30 cellular contexts compared by ENCODE assay signal in genomic region chr18:38481576-38481975, GRCh38.
A peak's percentile ranks its signal among the peaks of the same experiment; 100 is the strongest.
DNase-seq lines count a peak whose midpoint lies in the region; ATAC-seq and TF ChIP-seq lines count a peak whose summit lies in the region.
"Had no signal": no experiment of that assay in that cellular context is flagged by ENCODE, and none has a peak within 500 bp of the region (broad histone marks: within the 10 kb centered on the region; RNA-seq: fewer than 3 reads in every experiment).

No MANE protein-coding gene starts in this region.

- TF ChIP-seq CTCF in dorsolateral prefrontal cortex (IDR thresholded peaks at IDR 0.05 in 54 of 56, conservative IDR thresholded peaks at IDR 0.05 in 2 of 56; ENCODE audit: low read depth in 1 of 56, partially characterized antibody in 56 of 56) = no peak
- TF ChIP-seq CTCF in glutamatergic neuron (IDR thresholded peaks at IDR 0.05; ENCODE audit: partially characterized antibody, unreplicated experiment) = no peak

- H3K27me3 ChIP-seq in dorsolateral prefrontal cortex = no peaks in the 10 kb centered on the region
- H3K27me3 ChIP-seq: ascending aorta, cardiac muscle cell, heart left ventricle, testis had no signal

- DNase-seq in NCI-H2081 (lab: John Stamatoyannopoulos, UW) = peak; percentile 17 to 46
- no peak for DNase-seq in NCI-H2081 treated with DMSO at 0.1 percent for 48 hours (lab: John Stamatoyannopoulos, UW)
- DNase-seq in Kasumi-1 (lab: John Stamatoyannopoulos, UW) = peak; percentile 26 to 54
- peak in 8 of 10 donors; percentile 29 to 67 (median 46) for DNase-seq in dorsolateral prefrontal cortex
- peak; percentile 59 for DNase-seq in retina
- DNase-seq in NCI-H82 treated with DMSO at 0.1 percent for 48 hours (lab: John Stamatoyannopoulos, UW; ENCODE audit: unreplicated experiment) = no peak
- DNase-seq in glutamatergic neuron = no peak
- DNase-seq: 8988T; activated CD4-positive, alpha-beta T cell treated with anti-CD3 and anti-CD28 coated beads for 36 hours; activated CD8-positive, alpha-beta memory T cell treated with anti-CD3 and anti-CD28 coated beads for 24 hours; activated effector memory CD4-positive, alpha-beta T cell treated with anti-CD3 and anti-CD28 coated beads, Interleukin-2, amount 50 U/mL, for 16 hours; activated naive CD8-positive, alpha-beta T cell treated with anti-CD3 and anti-CD28 coated beads, Interleukin-2, amount 10 ng/mL, durations not matched to agents 7 days and 5 days; CD4-positive, alpha-beta T cell; effector memory CD8-positive, alpha-beta T cell; erythroblast; H7; heart left ventricle; NCI-H1436; NCI-H2171; NCI-H524 treated with DMSO at 0.1 percent for 48 hours; nephron progenitor cell; SK-N-SH; stimulated activated naive CD4-positive, alpha-beta T cell; T-helper 17 cell; testis had no signal

- no peaks in the 10 kb centered on the region for H3K36me3 Mint-ChIP-seq in glutamatergic neuron (ENCODE audit: unreplicated experiment)
- H3K36me3 Mint-ChIP-seq: activated naive CD8-positive, alpha-beta T cell treated with anti-CD3 and anti-CD28 coated beads, Interleukin-2, amount 10 ng/mL, durations not matched to agents 7 days and 5 days had no signal

- H3K27me3 Mint-ChIP-seq in glutamatergic neuron (ENCODE audit: unreplicated experiment) = no peaks in the 10 kb centered on the region
- H3K27me3 Mint-ChIP-seq: activated naive CD8-positive, alpha-beta T cell treated with anti-CD3 and anti-CD28 coated beads, Interleukin-2, amount 10 ng/mL, durations not matched to agents 7 days and 5 days; CD4-positive, alpha-beta T cell; effector memory CD8-positive, alpha-beta T cell; T-helper 17 cell had no signal

- no peak overlapping the region for H3K4me3 ChIP-seq in dorsolateral prefrontal cortex
- H3K4me3 ChIP-seq: ascending aorta, cardiac muscle cell, coronary artery, heart left ventricle, lung, testis had no signal

- no peak for ATAC-seq in HG02885 (IDR thresholded peaks at IDR 0.05; ENCODE audit: poor library complexity, unreplicated experiment)
- ATAC-seq: activated CD4-positive, alpha-beta T cell treated with anti-CD3 and anti-CD28 coated beads for 36 hours; effector memory CD8-positive, alpha-beta T cell; heart left ventricle; T-helper 17 cell had no signal

- peak overlapping the region in 23 of 59 donors; percentile 4 to 75 (median 36) for H3K27ac ChIP-seq in dorsolateral prefrontal cortex
- H3K27ac ChIP-seq: ascending aorta, cardiac muscle cell, coronary artery, heart left ventricle, testis had no signal

- H3K4me1 Mint-ChIP-seq in glutamatergic neuron (ENCODE audit: low read depth, unreplicated experiment) = peaks cover 3% of the 10 kb centered on the region
- H3K4me1 Mint-ChIP-seq: activated CD4-positive, alpha-beta T cell treated with anti-CD3 and anti-CD28 coated beads for 36 hours; activated naive CD8-positive, alpha-beta T cell treated with anti-CD3 and anti-CD28 coated beads, Interleukin-2, amount 10 ng/mL, durations not matched to agents 7 days and 5 days; nephron progenitor cell; T-helper 17 cell had no signal

- H3K4me3 Mint-ChIP-seq in glutamatergic neuron (ENCODE audit: unreplicated experiment) = no peak overlapping the region
- H3K4me3 Mint-ChIP-seq: activated CD4-positive, alpha-beta T cell treated with anti-CD3 and anti-CD28 coated beads for 36 hours; activated naive CD8-positive, alpha-beta T cell treated with anti-CD3 and anti-CD28 coated beads, Interleukin-2, amount 10 ng/mL, durations not matched to agents 7 days and 5 days; CD4-positive, alpha-beta T cell; effector memory CD8-positive, alpha-beta T cell; nephron progenitor cell; T-helper 17 cell had no signal

- intact Hi-C loops in dorsolateral prefrontal cortex (cut with DNase I) = no loop called here

- H3K9me3 Mint-ChIP-seq in glutamatergic neuron (ENCODE audit: unreplicated experiment) = no peaks in the 10 kb centered on the region

- no peak overlapping the region for H3K27ac Mint-ChIP-seq in glutamatergic neuron (ENCODE audit: unreplicated experiment)
- H3K27ac Mint-ChIP-seq: activated CD4-positive, alpha-beta T cell treated with anti-CD3 and anti-CD28 coated beads for 36 hours; activated naive CD8-positive, alpha-beta T cell treated with anti-CD3 and anti-CD28 coated beads, Interleukin-2, amount 10 ng/mL, durations not matched to agents 7 days and 5 days; CD4-positive, alpha-beta T cell; effector memory CD8-positive, alpha-beta T cell; nephron progenitor cell; T-helper 17 cell had no signal

Comparison
In these comparisons a context has a peak if more than half of its experiments do, and no peak if none do; other contexts are left out.
1. DNase-seq: peak in NCI-H2081 (2 of 2), Kasumi-1 (2 of 2), dorsolateral prefrontal cortex (8 of 10) and retina (single experiment); none in NCI-H2081 treated with DMSO at 0.1 percent for 48 hours (single experiment), NCI-H82 treated with DMSO at 0.1 percent for 48 hours (single experiment) and glutamatergic neuron (single experiment).